Comparison of ENCODE assay signal across 20 cellular contexts in the genomic region with DNA sequence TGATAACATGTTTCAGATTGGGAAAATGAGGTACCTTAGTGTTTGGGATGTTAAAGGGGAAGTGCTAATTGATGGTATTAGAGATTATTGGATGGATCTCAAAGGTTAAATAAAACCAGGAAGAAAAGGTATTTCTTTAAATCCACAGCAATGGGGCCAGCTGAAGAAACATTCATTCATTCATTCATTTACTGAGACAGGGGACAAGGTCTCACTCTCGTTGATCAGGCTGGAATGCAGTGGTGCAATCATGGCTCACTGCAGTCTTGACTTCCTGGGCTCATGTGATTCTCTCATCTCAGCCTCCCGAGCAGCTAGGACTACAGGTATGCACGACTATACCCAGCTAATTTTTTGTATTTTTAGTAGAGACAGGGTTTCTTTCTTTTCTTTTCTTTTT. TPM values are rescaled to one million over a fixed set of nuclear protein-coding genes. Genes with fewer than 3 reads are reported as not detected.
A peak's percentile ranks its signal among the peaks of the same experiment; 100 is the strongest.
DNase-seq lines count a peak whose midpoint lies in the region; ATAC-seq and TF ChIP-seq lines count a peak whose summit lies in the region.
"Had no signal": no experiment of that assay in that cellular context is flagged by ENCODE, and none has a peak within 500 bp of the region (broad histone marks: within the 10 kb centered on the region; RNA-seq: fewer than 3 reads in every experiment).

No MANE protein-coding gene starts in this region.

- no peak overlapping the region for H3K18ac ChIP-seq in IMR-90 (ENCODE audit: low read depth, low read length)

- in situ Hi-C loops in IMR-90 (cut with MboI; ENCODE audit: low sequenced_read_pairs): no loop called here

- no peaks in the 10 kb centered on the region for H3K27me3 ChIP-seq in IMR-90 (ENCODE audit: control insufficient read depth, insufficient read depth, low read length)
- H3K27me3 ChIP-seq in RWPE2 (ENCODE audit: insufficient read depth, poor library complexity, severe bottlenecking): no peaks in the 10 kb centered on the region
- H3K27me3 ChIP-seq: BLaER1, SJSA1 had no signal

- no peak overlapping the region for H2AK9ac ChIP-seq in IMR-90 (replicated peaks; ENCODE audit: low read depth, low read length, poor library complexity)

- H4K8ac ChIP-seq in IMR-90 (ENCODE audit: low read depth in 2 of 2, low read length in 2 of 2): no peak overlapping the region

- no peak overlapping the region for H2AK5ac ChIP-seq in IMR-90 (ENCODE audit: low read depth, low read length)

- no peak overlapping the region for H2BK5ac ChIP-seq in IMR-90 (ENCODE audit: low read depth, low read length, poor library complexity, severe bottlenecking)

- CTCF ChIA-PET in IMR-90 (lab: Yijun Ruan, JAX): no interaction called here

- no peak for TF ChIP-seq RAD21 in IMR-90 (IDR thresholded peaks at IDR 0.05; ENCODE audit: low read length)

- TF ChIP-seq CTCF in IMR-90 (conservative IDR thresholded peaks at IDR 0.05; ENCODE audit: low read depth, low read length) (no peak), RWPE2 (IDR thresholded peaks at IDR 0.05; ENCODE audit: poor library complexity, severe bottlenecking) (no peak), epithelial cell of esophagus (IDR thresholded peaks at IDR 0.05; ENCODE audit: insufficient read depth, low read depth, low read length, missing control alignments) (no peak)

- H4K20me1 ChIP-seq in IMR-90 (ENCODE audit: insufficient read depth, low read length): no peaks in the 10 kb centered on the region; the same call in 1 of the 2 replicates

- no peak overlapping the region for H3K9ac ChIP-seq in IMR-90 (ENCODE audit: low read depth, low read length)
- H3K9ac ChIP-seq: BLaER1 had no signal

- no peak overlapping the region for H2BK120ac ChIP-seq in IMR-90 (ENCODE audit: low read depth, low read length)

- POLR2A ChIA-PET in IMR-90 (lab: Charles Lee; ENCODE audit: unreplicated experiment): no interaction called here

- dilution Hi-C loops in IMR-90 (cut with HindIII; ENCODE audit: low sequenced_read_pairs, unreplicated experiment): no loop called here

- H3K27ac ChIP-seq in IMR-90 (ENCODE audit: insufficient read depth, low read length) (no peak overlapping the region), RWPE2 (ENCODE audit: poor library complexity, severe bottlenecking) (peak overlapping the region; percentile 64)
- H3K27ac ChIP-seq: BLaER1, SJSA1 had no signal

- H2AFZ ChIP-seq in IMR-90 (replicated peaks; ENCODE audit: low read length, poor library complexity): no peak overlapping the region

- H3K4me1 ChIP-seq in IMR-90 (ENCODE audit: control insufficient read depth, insufficient read depth, low read length) (peaks cover 2% of the 10 kb centered on the region; the same call in 1 of the 2 replicates), RWPE2 (ENCODE audit: insufficient read depth, poor library complexity, severe bottlenecking) (peaks cover 14% of the 10 kb centered on the region)
- H3K4me1 ChIP-seq: BLaER1 had no signal

- no peak overlapping the region for H2BK15ac ChIP-seq in IMR-90 (ENCODE audit: low read depth, low read length)

- H3K23ac ChIP-seq in IMR-90 (ENCODE audit: low read depth, low read length): no peak overlapping the region

- no CpG with 5 or more reads among the region's 3 CpGs for WGBS in IMR-90 (ENCODE audit: extremely low coverage in 2 of 2, insufficient read length in 1 of 2), 2 experiments

- intact Hi-C loops in IMR-90 (cut with micrococcal nuclease): no loop called here

- no TSS peak for BruUV-seq in IMR-90 (replicated peaks; lab: Mats Ljungman, UMichigan)

- no peak for TF ChIP-seq POLR2A in IMR-90 (IDR thresholded peaks at IDR 0.05; ENCODE audit: low read depth, low read length)

- H3K9me3 ChIP-seq in IMR-90 (ENCODE audit: control insufficient read depth, insufficient read depth, low read length) (no peaks in the 10 kb centered on the region), RWPE2 (ENCODE audit: severe bottlenecking) (no peaks in the 10 kb centered on the region)
- H3K9me3 ChIP-seq: BLaER1, SJSA1 had no signal

- ATAC-seq in IMR-90 (ENCODE audit: low read depth) (no peak), RWPE2 (ENCODE audit: low read depth) (no peak)
- ATAC-seq: HCT116, Right ventricle myocardium inferior had no signal

- H3K14ac ChIP-seq in IMR-90 (replicated peaks; ENCODE audit: low read depth, low read length): no peak overlapping the region

- H3K79me1 ChIP-seq in IMR-90 (ENCODE audit: low read depth in 1 of 2, low read length in 2 of 2): peaks cover 11 to 34% of the 10 kb centered on the region in 2 experiments; a peak in 3 of 4 replicates

- H4K91ac ChIP-seq in IMR-90 (ENCODE audit: insufficient read depth, low read depth, low read length): no peak overlapping the region

- no peak overlapping the region for H3K4ac ChIP-seq in IMR-90 (ENCODE audit: low read depth, low read length)

- no peak overlapping the region for H4K5ac ChIP-seq in IMR-90 (ENCODE audit: low read depth, low read length)

- H3K4me3 ChIP-seq in IMR-90 (ENCODE audit: insufficient read depth, low read depth, low read length) (no peak overlapping the region), RWPE2 (ENCODE audit: severe bottlenecking) (no peak overlapping the region), epithelial cell of esophagus (ENCODE audit: low read length) (no peak overlapping the region)
- H3K4me3 ChIP-seq: BLaER1, SJSA1 had no signal

- H3K36me3 ChIP-seq in IMR-90 (ENCODE audit: control insufficient read depth, insufficient read depth, low read length) (peaks cover 34% of the 10 kb centered on the region), RWPE2 (ENCODE audit: low read depth) (peaks cover 86% of the 10 kb centered on the region)

- DNase-seq in IMR-90 (no peak), RWPE2 (ENCODE audit: low spot score) (no peak), epithelial cell of esophagus (ENCODE audit: low read depth) (peak; percentile 32), renal cortical epithelial cell (ENCODE audit: low read depth) (peak; percentile 41), amygdala (lab: John Stamatoyannopoulos, UW) (no peak), ureter (ENCODE audit: low spot score) (no peak)
- no peak for DNase-seq in activated CD4-positive, CD25-positive, alpha-beta regulatory T cell (lab: John Stamatoyannopoulos, UW)
- DNase-seq: CD4-positive, alpha-beta T cell; COR-L47; DMS79; MV-4-11; NCI-H1105 treated with DMSO at 0.1 percent for 48 hours; NCI-H2081; NCI-H2171; NCI-H524 treated with DMSO at 0.1 percent for 48 hours; NCI-H82 had no signal

- no peak overlapping the region for H3K56ac ChIP-seq in IMR-90 (ENCODE audit: extremely low read depth, insufficient read depth, low read length)

- H3K9me1 ChIP-seq in IMR-90 (ENCODE audit: insufficient read depth, low read length): peaks cover 13% of the 10 kb centered on the region

- H2BK20ac ChIP-seq in IMR-90 (ENCODE audit: low read depth, low read length): no peak overlapping the region

- no peak overlapping the region for H3K4me2 ChIP-seq in IMR-90 (ENCODE audit: low read depth, low read length)
- H3K4me2 ChIP-seq: BLaER1 had no signal

TF ChIP-seq in IMR-90, 13 proteins besides CTCF, POLR2A, EP300 and RAD21:
- TF ChIP-seq FOS (IDR thresholded peaks at IDR 0.05; ENCODE audit: low read depth, low read length) (no peak), CHD1 (IDR thresholded peaks at IDR 0.05; ENCODE audit: low read depth, low read length) (no peak), MAFK (IDR thresholded peaks at IDR 0.05; ENCODE audit: low read depth, low read length) (no peak), CEBPB (IDR thresholded peaks at IDR 0.05; ENCODE audit: low read depth, low read length) (0 out of 2 replicates have a peak, but pooled peaks have one; percentile 8), MAZ (IDR thresholded peaks at IDR 0.05; ENCODE audit: borderline replicate concordance, low read depth, low read length) (no peak), NFE2L2 (IDR thresholded peaks at IDR 0.05; ENCODE audit: low read depth, low read length) (no peak)
- TF ChIP-seq, protein P1, sequence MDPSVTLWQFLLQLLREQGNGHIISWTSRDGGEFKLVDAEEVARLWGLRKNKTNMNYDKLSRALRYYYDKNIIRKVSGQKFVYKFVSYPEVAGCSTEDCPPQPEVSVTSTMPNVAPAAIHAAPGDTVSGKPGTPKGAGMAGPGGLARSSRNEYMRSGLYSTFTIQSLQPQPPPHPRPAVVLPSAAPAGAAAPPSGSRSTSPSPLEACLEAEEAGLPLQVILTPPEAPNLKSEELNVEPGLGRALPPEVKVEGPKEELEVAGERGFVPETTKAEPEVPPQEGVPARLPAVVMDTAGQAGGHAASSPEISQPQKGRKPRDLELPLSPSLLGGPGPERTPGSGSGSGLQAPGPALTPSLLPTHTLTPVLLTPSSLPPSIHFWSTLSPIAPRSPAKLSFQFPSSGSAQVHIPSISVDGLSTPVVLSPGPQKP (IDR thresholded peaks at IDR 0.05; ENCODE audit: borderline replicate concordance, low read depth, low read length): no peak
TF ChIP-seq in IMR-90: peak in this region for 1.

RNA-seq across cellular contexts. Expression of a gene that starts 19.8 kb away (rescaled TPM):
- total RNA-seq in IMR-90 (2012; rRNA removed): 23.3 and 28.1 TPM in 2 replicates
- polyA plus RNA-seq in IMR-90 (2012; rRNA removed): 37.7 and 37.8 TPM in 2 replicates
- polyA plus RNA-seq in IMR-90 (2012; cell fraction: cytosol; rRNA removed): 11.8 and 19.7 TPM in 2 replicates
- polyA plus RNA-seq in IMR-90 (2012; cell fraction: nucleus; rRNA removed; ENCODE audit: low replicate concordance): 32.3 and 45.8 TPM in 2 replicates
- total RNA-seq in renal cortical epithelial cell: 37.2 and 45.3 TPM in 2 replicates
- 45.6 TPM for total RNA-seq in ureter

RNA-seq across cellular contexts. Expression of a gene that starts 20.1 kb away (rescaled TPM):
- total RNA-seq in IMR-90 (2012; rRNA removed): 39.3 and 48.9 TPM in 2 replicates
- 48.4 and 55.0 TPM in 2 replicates for polyA plus RNA-seq in IMR-90 (2012; rRNA removed)
- 29.3 and 70.8 TPM in 2 replicates for polyA plus RNA-seq in IMR-90 (2012; cell fraction: cytosol; rRNA removed)
- polyA plus RNA-seq in IMR-90 (2012; cell fraction: nucleus; rRNA removed; ENCODE audit: low replicate concordance): 68.5 and 100.0 TPM in 2 replicates
- 107 and 193 TPM in 2 replicates for total RNA-seq in renal cortical epithelial cell
- 51.3 TPM for total RNA-seq in ureter

RNA-seq across cellular contexts. Expression of a gene that starts 27.1 kb away (rescaled TPM):
- 16.5 and 23.9 TPM in 2 replicates for total RNA-seq in IMR-90 (2012; rRNA removed)
- polyA plus RNA-seq in IMR-90 (2012; rRNA removed): 24.6 and 30.1 TPM in 2 replicates
- polyA plus RNA-seq in IMR-90 (2012; cell fraction: cytosol; rRNA removed): 10.5 and 11.2 TPM in 2 replicates
- 35.3 and 69.6 TPM in 2 replicates for polyA plus RNA-seq in IMR-90 (2012; cell fraction: nucleus; rRNA removed; ENCODE audit: low replicate concordance)
- total RNA-seq in renal cortical epithelial cell: 15.8 and 33.8 TPM in 2 replicates
- 99.4 TPM for total RNA-seq in ureter

RNA-seq across cellular contexts. Expression of a gene that starts 58.7 kb away (rescaled TPM):
- total RNA-seq in IMR-90 (2012; rRNA removed): 114 and 117 TPM in 2 replicates
- 146 and 185 TPM in 2 replicates for polyA plus RNA-seq in IMR-90 (2012; rRNA removed)
- 210 and 224 TPM in 2 replicates for polyA plus RNA-seq in IMR-90 (2012; cell fraction: cytosol; rRNA removed)
- polyA plus RNA-seq in IMR-90 (2012; cell fraction: nucleus; rRNA removed; ENCODE audit: low replicate concordance): 44.0 and 64.7 TPM in 2 replicates
- total RNA-seq in renal cortical epithelial cell: 22.2 and 43.6 TPM in 2 replicates
- 60.1 TPM for total RNA-seq in ureter

Comparison
In these comparisons a context has a peak if more than half of its experiments do, and no peak if none do; other contexts are left out.
1. DNase-seq: peak in epithelial cell of esophagus (single experiment) and renal cortical epithelial cell (single experiment); none in IMR-90 (single experiment), RWPE2 (single experiment), amygdala (0 of 56), ureter (single experiment) and activated CD4-positive, CD25-positive, alpha-beta regulatory T cell (0 of 4).